8 cellular contexts compared by ENCODE assay signal in the genomic region with DNA sequence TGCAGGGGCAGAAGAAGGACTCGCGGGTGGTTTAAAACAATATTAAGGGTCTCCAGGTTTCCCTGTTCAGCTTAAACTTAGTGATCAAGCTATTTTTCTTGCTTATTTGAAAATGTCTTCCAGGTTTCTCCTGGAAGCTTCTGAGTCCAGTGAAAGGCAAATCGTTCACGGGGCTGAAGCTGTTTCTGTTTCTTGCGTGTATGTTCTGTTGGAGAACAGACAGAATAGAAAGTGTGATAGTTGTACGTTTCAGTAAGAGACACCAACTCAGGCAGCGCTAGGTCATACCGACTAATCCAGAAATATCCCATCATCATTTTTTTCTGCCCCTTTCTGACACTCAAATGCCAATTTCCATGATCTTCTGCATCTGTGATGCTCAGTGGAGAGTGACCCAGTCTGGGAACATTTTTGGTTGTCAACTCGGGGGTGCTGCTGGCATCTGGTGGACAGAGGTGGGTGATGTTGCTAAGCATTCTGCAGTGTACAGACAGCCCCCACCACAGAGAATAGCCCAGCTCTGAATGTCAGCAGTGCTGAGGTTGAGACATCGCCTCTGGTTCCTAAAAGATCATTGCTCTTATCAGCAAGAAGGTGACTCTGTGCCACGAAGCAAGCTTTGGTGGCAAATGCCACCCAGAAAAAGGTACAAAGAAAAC. TPM values are rescaled to one million over a fixed set of nuclear protein-coding genes. Genes with fewer than 3 reads are reported as not detected.
A peak's percentile ranks its signal among the peaks of the same experiment; 100 is the strongest.
DNase-seq lines count a peak whose midpoint lies in the region; ATAC-seq, FAIRE-seq and TF ChIP-seq lines count a peak whose summit lies in the region.

No MANE protein-coding gene starts in this region.

- peak in 2 of 12 donors; percentile 18 to 31 for TF ChIP-seq CTCF in heart left ventricle (IDR thresholded peaks at IDR 0.05)
- TF ChIP-seq CTCF in tibial nerve (IDR thresholded peaks at IDR 0.05), result no peak

- no peak for FAIRE-seq in urothelium cell line (lab: Jason Lieb, UNC)

- H3K4me3 ChIP-seq in heart left ventricle, result peak overlapping the region in 11 of 12 donors; percentile 64 to 99 (median 82)
- H3K4me3 ChIP-seq in tibial nerve, result peak overlapping the region in 2 of 4 donors; percentile 61 to 91

- H3K36me3 Mint-ChIP-seq in immature natural killer cell, result peaks cover 43 to 45% (median 45%) of the 10 kb centered on the region in 3 donors

- H3K9me3 ChIP-seq in heart left ventricle (no peaks in the 10 kb centered on the region), tibial nerve (no peaks in the 10 kb centered on the region)

- no peaks in the 10 kb centered on the region for H3K27me3 ChIP-seq in heart left ventricle
- no peaks in the 10 kb centered on the region for H3K27me3 ChIP-seq in tibial nerve

- intact Hi-C loops in heart left ventricle (cut with DNase I) (loop anchor here in 4 of 10 donors (2.0 to 5.0 kb wide), 3 partner anchors 53 to 82 kb away; no protein-coding TSS in a partner anchor), Right ventricle myocardium inferior (cut with DNase I) (no loop called here)

- ATAC-seq in heart left ventricle, result peak in 2 of 4 donors; percentile 4 to 23
- no peak for ATAC-seq in Right ventricle myocardium inferior
- ATAC-seq in HG03439 (IDR thresholded peaks at IDR 0.05; ENCODE audit: unreplicated experiment), result no peak

- H3K27ac ChIP-seq in heart left ventricle (peak overlapping the region; percentile 92 to 99 (median 98)), tibial nerve (peak overlapping the region; percentile 80 to 98 (median 88))

- H3K27ac Mint-ChIP-seq in immature natural killer cell, result peak overlapping the region; percentile 96 to 99 (median 96)

- H3K4me1 ChIP-seq in heart left ventricle (peaks cover 0 to 61% (median 25%) of the 10 kb centered on the region in 12 donors), tibial nerve (peaks cover 0 to 43% (median 27%) of the 10 kb centered on the region in 4 donors)

- peaks cover 0 to 9% (median 1%) of the 10 kb centered on the region in 6 donors for H3K9me3 Mint-ChIP-seq in immature natural killer cell

- WGBS in heart left ventricle, 4 donors, result 42 to 48% (median 45%) methylated on average over 11 of the region's 11 CpGs
- 44 to 48% methylated on average over 11 of the region's 11 CpGs for WGBS in tibial nerve, 2 donors

- H3K4me1 Mint-ChIP-seq in immature natural killer cell, result peaks cover 58 to 59% of the 10 kb centered on the region in 2 donors

- H3K36me3 ChIP-seq in heart left ventricle (peaks cover 7 to 36% (median 29%) of the 10 kb centered on the region in 9 donors), tibial nerve (peaks cover 6 to 35% (median 19%) of the 10 kb centered on the region in 3 donors)

- DNase-seq in heart left ventricle (peak in 2 of 5 donors; percentile 50 to 59), Right ventricle myocardium inferior (ENCODE audit: missing footprints) (no peak), immature natural killer cell (peak; percentile 74 to 82 (median 80)), tibial nerve (ENCODE audit: low spot score in 2 of 2) (no peak), urothelium cell line (ENCODE audit: low spot score) (no peak), cerebellum (ENCODE audit: low spot score) (no peak)
- DNase-seq in activated CD8-positive, alpha-beta memory T cell treated with anti-CD3 and anti-CD28 coated beads, Interleukin-2, amount 50 U/mL, for 48 hours, result peak; percentile 63

- H3K4me3 Mint-ChIP-seq in immature natural killer cell, result peak overlapping the region; percentile 93 to 100 (median 100)

- H3K27me3 Mint-ChIP-seq in immature natural killer cell (ENCODE audit: low read depth in 3 of 3), result peaks cover 48 to 71% (median 69%) of the 10 kb centered on the region in 3 donors

- TF ChIP-seq POLR2A in heart left ventricle (IDR thresholded peaks at IDR 0.05) (no peak), tibial nerve (IDR thresholded peaks at IDR 0.05) (no peak)

- peak in 1 of 2 donors; percentile 3 for TF ChIP-seq EP300 in tibial nerve (IDR thresholded peaks at IDR 0.05)

RNA-seq across cellular contexts. Expression of gene KLF2, which starts 4.3 kb away (rescaled TPM):
- total RNA-seq in heart left ventricle, result 10 to 100 TPM; 28.0 to 87.2 (median 45.0) TPM
- polyA plus RNA-seq in heart left ventricle, result 10 to 100 TPM; 14.4 to 24.2 TPM
- 73.1 TPM for total RNA-seq in Right ventricle myocardium inferior
- 100 to 1,000 TPM in 1 of 3 donors, 10 to 100 TPM in 2; 55.0 to 102 (median 91.0) TPM for polyA plus RNA-seq in immature natural killer cell
- 100 to 1,000 TPM; 115 to 236 (median 167) TPM for total RNA-seq in tibial nerve
- 5.3 TPM for total RNA-seq in cerebellum

Comparison
In these comparisons a context has a peak if more than half of its experiments do, and no peak if none do; other contexts are left out.
1. DNase-seq: peak in activated CD8-positive, alpha-beta memory T cell treated with anti-CD3 and anti-CD28 coated beads, Interleukin-2, amount 50 U/mL, for 48 hours (single experiment) and immature natural killer cell (3 of 3); none in Right ventricle myocardium inferior (single experiment), tibial nerve (0 of 2), urothelium cell line (single experiment) and cerebellum (single experiment).